Comparison of ENCODE assay signal across 10 cellular contexts in the genomic region with DNA sequence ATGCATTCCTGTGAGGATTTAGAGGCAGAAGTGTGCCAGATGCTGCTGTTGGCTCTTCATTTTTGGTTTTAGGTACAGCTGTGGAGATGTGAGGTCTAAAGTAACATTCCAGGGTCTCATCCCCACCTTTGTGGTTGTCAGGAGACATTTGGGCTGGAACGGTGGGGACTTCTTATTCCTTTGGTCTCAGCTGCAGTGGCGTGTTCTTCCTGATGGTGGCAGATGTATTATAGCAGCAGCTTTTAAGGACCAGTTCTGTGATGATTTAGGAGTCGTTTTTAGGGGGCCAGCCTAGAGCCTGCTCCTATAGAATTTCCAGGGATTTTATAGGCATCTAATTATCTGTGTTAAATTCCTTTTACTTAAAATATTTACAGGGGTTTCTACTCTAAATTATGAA.
DNase-seq lines count a peak whose midpoint lies in the region; ATAC-seq, FAIRE-seq and TF ChIP-seq lines count a peak whose summit lies in the region.
"Had no signal": no experiment of that assay in that cellular context is flagged by ENCODE, and none has a peak within 500 bp of the region (broad histone marks: within the 10 kb centered on the region; RNA-seq: fewer than 3 reads in every experiment).

No MANE protein-coding gene starts in this region.

- H3K27me3 ChIP-seq in AG04450 (ENCODE audit: control insufficient read depth, insufficient read depth, low read length): no peaks in the 10 kb centered on the region

- no peak for ATAC-seq in HG03135 (IDR thresholded peaks at IDR 0.05; ENCODE audit: unreplicated experiment)

- no peak overlapping the region for H3K27ac Mint-ChIP-seq in mesothelial cell of epicardium

- H3K36me3 Mint-ChIP-seq in mesothelial cell of epicardium: no peaks in the 10 kb centered on the region

- DNase-seq in AG04450 (ENCODE audit: low read depth, low spot score) (no peak), GM12865 (ENCODE audit: low read depth) (peak; percentile 28), OCI-LY7 (ENCODE audit: low spot score) (no peak), fibroblast of pulmonary artery (ENCODE audit: low read depth) (peak; percentile 19), GM12891 (ENCODE audit: insufficient read length, low spot score) (no peak), mesothelial cell of epicardium (ENCODE audit: low spot score in 2 of 2, unreplicated experiment in 2 of 2) (no peak), AG08396 (ENCODE audit: low spot score) (no peak)

- H3K4me3 Mint-ChIP-seq in mesothelial cell of epicardium: no peak overlapping the region

- BruUV-seq in OCI-LY7 (replicated peaks; lab: Mats Ljungman, UMichigan): no TSS peak

- CTCF ChIA-PET in AG04450 (lab: Charles Lee): no interaction called here
- CTCF ChIA-PET in OCI-LY7 (lab: Charles Lee; ENCODE audit: unreplicated experiment): no interaction called here

- H4K20me1 ChIP-seq in OCI-LY7 (ENCODE audit: insufficient read depth, low read length): no peaks in the 10 kb centered on the region

- H3K4me2 ChIP-seq in OCI-LY7 (ENCODE audit: low read length): no peak overlapping the region

- TF ChIP-seq POLR2A in GM12891 (IDR thresholded peaks at IDR 0.05; ENCODE audit: low read depth, low read length): no peak

- H3K9me3 ChIP-seq in AG04450 (ENCODE audit: control insufficient read depth, insufficient read depth, low read length): no peaks in the 10 kb centered on the region
- no peaks in the 10 kb centered on the region for H3K9me3 ChIP-seq in OCI-LY7 (ENCODE audit: low read length)

- no peaks in the 10 kb centered on the region for H3K36me3 ChIP-seq in OCI-LY7 (ENCODE audit: insufficient read depth, low read length)

- no peaks in the 10 kb centered on the region for H3K9me2 ChIP-seq in OCI-LY7 (ENCODE audit: insufficient read depth, low read length)

- H3K9me3 Mint-ChIP-seq in mesothelial cell of epicardium: peaks cover 13% of the 10 kb centered on the region

- POLR2A ChIA-PET in AG04450 (lab: Yijun Ruan, JAX) (no interaction called here), OCI-LY7 (lab: Charles Lee) (interaction anchor here (0.8 kb wide), 1 partner anchor 24 kb away, joined by 3 read pairs; no protein-coding TSS in a partner anchor)

- H3K4me3 ChIP-seq in AG04450 (ENCODE audit: low read depth, low read length): no peak overlapping the region
- no peak overlapping the region for H3K4me3 ChIP-seq in GM12865 (ENCODE audit: low read depth, low read length)
- H3K4me3 ChIP-seq in OCI-LY7 (ENCODE audit: low read depth, low read length, poor library complexity, severe bottlenecking): no peak overlapping the region
- no peak overlapping the region for H3K4me3 ChIP-seq in fibroblast of pulmonary artery (replicated peaks; ENCODE audit: low read depth, low read length)

- intact Hi-C loops in OCI-LY7 (cut with micrococcal nuclease; ENCODE audit: unreplicated experiment): no loop called here

- no peaks in the 10 kb centered on the region for H3K4me1 ChIP-seq in OCI-LY7 (ENCODE audit: insufficient read depth, low read length, poor library complexity, severe bottlenecking)
- H3K4me1 ChIP-seq: parathyroid adenoma had no signal

- H3K4me1 Mint-ChIP-seq in mesothelial cell of epicardium: peaks cover 7% of the 10 kb centered on the region

- H2AFZ ChIP-seq in OCI-LY7 (ENCODE audit: low read length): no peak overlapping the region
- H2AFZ ChIP-seq: parathyroid adenoma had no signal

- no peak for FAIRE-seq in GM12891 (lab: Jason Lieb, UNC)
- FAIRE-seq: TTC549 had no signal

- H3K27me3 Mint-ChIP-seq in mesothelial cell of epicardium (ENCODE audit: low read depth): no peaks in the 10 kb centered on the region

- no peaks in the 10 kb centered on the region for H3K79me2 ChIP-seq in OCI-LY7 (ENCODE audit: insufficient read depth, low read depth, low read length)
- H3K79me2 ChIP-seq: parathyroid adenoma had no signal

- peak; percentile 42 for TF ChIP-seq CTCF in AG04450 (IDR thresholded peaks at IDR 0.05; ENCODE audit: low read depth, low read length)
- TF ChIP-seq CTCF in GM12865 (IDR thresholded peaks at IDR 0.05; ENCODE audit: insufficient read depth, low read depth, low read length, missing control alignments): no peak
- 0 out of 2 replicates have a peak, but pooled peaks have one; percentile 27 for TF ChIP-seq CTCF in OCI-LY7 (conservative IDR thresholded peaks at IDR 0.05; ENCODE audit: low read length)
- peak; percentile 41 for TF ChIP-seq CTCF in fibroblast of pulmonary artery (IDR thresholded peaks at IDR 0.05; ENCODE audit: low read length, missing control alignments)
- TF ChIP-seq CTCF in mesothelial cell of epicardium (IDR thresholded peaks at IDR 0.05; ENCODE audit: unreplicated experiment): no peak

- H3K27ac ChIP-seq in AG04450 (ENCODE audit: low read depth, low read length): no peak overlapping the region
- H3K27ac ChIP-seq in OCI-LY7 (ENCODE audit: low read depth, low read length, poor library complexity, severe bottlenecking): no peak overlapping the region
- H3K27ac ChIP-seq: parathyroid adenoma had no signal

TF ChIP-seq in GM12891, 5 proteins besides CTCF, POLR2A, EP300 and RAD21:
- TF ChIP-seq POU2F2 (IDR thresholded peaks at IDR 0.05; ENCODE audit: low read depth, low read length) (no peak), SPI1 (IDR thresholded peaks at IDR 0.05; ENCODE audit: low read depth, low read length) (no peak), TAF1 (IDR thresholded peaks at IDR 0.05; ENCODE audit: low read depth, low read length) (no peak), POLR2AphosphoS5 (IDR thresholded peaks at IDR 0.05; ENCODE audit: low read depth, low read length) (no peak), PAX5 (IDR thresholded peaks at IDR 0.05; ENCODE audit: insufficient read depth, low read length, severe bottlenecking) (no peak)

Comparison
In these comparisons a context has a peak if more than half of its experiments do, and no peak if none do; other contexts are left out.
1. DNase-seq: peak in GM12865 (single experiment) and fibroblast of pulmonary artery (single experiment); none in AG04450 (single experiment), OCI-LY7 (single experiment), GM12891 (single experiment), mesothelial cell of epicardium (0 of 2) and AG08396 (single experiment).
2. CTCF ChIP-seq: peak in AG04450 (single experiment), OCI-LY7 (single experiment) and fibroblast of pulmonary artery (single experiment); none in GM12865 (single experiment) and mesothelial cell of epicardium (single experiment).